In genomic region chr12:118357327-118358007, GRCh38 we compare ENCODE assay signal across 8 cellular contexts. TPM values are rescaled to one million over a fixed set of nuclear protein-coding genes. Genes with fewer than 3 reads are reported as not detected.
A peak's percentile ranks its signal among the peaks of the same experiment; 100 is the strongest.
DNase-seq lines count a peak whose midpoint lies in the region; ATAC-seq and TF ChIP-seq lines count a peak whose summit lies in the region.

No MANE protein-coding gene starts in this region.

- H3K36me3 ChIP-seq in OCI-LY1 (ENCODE audit: insufficient read depth, low read length) = peaks cover 22% of the 10 kb centered on the region

- H3F3A ChIP-seq in OCI-LY1 (ENCODE audit: insufficient read depth, low read length) = no peaks in the 10 kb centered on the region

- H3K27me3 Mint-ChIP-seq in HFFc6 (ENCODE audit: insufficient read depth) = no peaks in the 10 kb centered on the region
- H3K27me3 Mint-ChIP-seq in activated naive CD4-positive, alpha-beta T cell treated with anti-CD3 and anti-CD28 coated beads, Interleukin-2, amount 50 U/mL, for 24 hours = no peaks in the 10 kb centered on the region

- H3K4me1 Mint-ChIP-seq in HFFc6 (ENCODE audit: low read depth) = peaks cover 84% of the 10 kb centered on the region
- H3K4me1 Mint-ChIP-seq in activated naive CD4-positive, alpha-beta T cell treated with anti-CD3 and anti-CD28 coated beads, Interleukin-2, amount 50 U/mL, for 24 hours = peaks cover 65% of the 10 kb centered on the region

- no peaks in the 10 kb centered on the region for H3K9me3 ChIP-seq in OCI-LY1 (ENCODE audit: low read length)

- peak overlapping the region; percentile 81 for H3K9ac ChIP-seq in OCI-LY1 (ENCODE audit: low read length)

- peaks cover 4% of the 10 kb centered on the region; the same call in 1 of the 2 replicates for H3K9me3 Mint-ChIP-seq in HFFc6
- H3K9me3 Mint-ChIP-seq in activated naive CD4-positive, alpha-beta T cell treated with anti-CD3 and anti-CD28 coated beads, Interleukin-2, amount 50 U/mL, for 24 hours = no peaks in the 10 kb centered on the region

- peak; percentile 80 for ATAC-seq in left ventricle myocardium superior

- H4K20me1 ChIP-seq in OCI-LY1 (ENCODE audit: insufficient read depth, low read length) = no peaks in the 10 kb centered on the region

- peak; percentile 74 for TF ChIP-seq CTCF in HFFc6 (IDR thresholded peaks at IDR 0.05)
- peak; percentile 81 for TF ChIP-seq CTCF in OCI-LY1 (IDR thresholded peaks at IDR 0.05; ENCODE audit: low read length)

- intact Hi-C loops in left ventricle myocardium superior (cut with micrococcal nuclease) = no loop called here

- H3K27ac ChIP-seq in OCI-LY1 (ENCODE audit: low read depth, low read length, poor library complexity, severe bottlenecking) = peak overlapping the region; percentile 81

- no peaks in the 10 kb centered on the region for H3K9me2 ChIP-seq in OCI-LY1 (ENCODE audit: low read depth, low read length)

- peaks cover 51% of the 10 kb centered on the region for H3K79me2 ChIP-seq in OCI-LY1 (ENCODE audit: insufficient read depth, low read length)

- H3K4me2 ChIP-seq in OCI-LY1 (ENCODE audit: low read length) = peak overlapping the region; percentile 75

- DNase-seq in DMS 273 (lab: John Stamatoyannopoulos, UW; ENCODE audit: unreplicated experiment) (peak; percentile 47), DMS 273 treated with DMSO at 0.1 percent for 48 hours (lab: John Stamatoyannopoulos, UW) (no peak), HFFc6 (peak; percentile 54), left ventricle myocardium superior (no peak), retina (no peak)
- peak; percentile 37 for DNase-seq in stimulated activated CD8-positive, alpha-beta memory T cell treated with anti-CD3 and anti-CD28 coated beads, Interleukin-12 subunit alpha, Interleukin-12 subunit beta, amount 100 ng/mL, for 1 hour (ENCODE audit: low read depth)

- no peak overlapping the region for H2AFZ ChIP-seq in OCI-LY1 (ENCODE audit: low read length)

- H3K4me1 ChIP-seq in OCI-LY1 (ENCODE audit: insufficient read depth, low read length, severe bottlenecking) = peaks cover 43% of the 10 kb centered on the region

- H3K36me3 Mint-ChIP-seq in HFFc6 (ENCODE audit: low read depth) = peaks cover 36% of the 10 kb centered on the region
- H3K36me3 Mint-ChIP-seq in activated naive CD4-positive, alpha-beta T cell treated with anti-CD3 and anti-CD28 coated beads, Interleukin-2, amount 50 U/mL, for 24 hours = peaks cover 16% of the 10 kb centered on the region

- peak overlapping the region; percentile 73 for H3K4me3 Mint-ChIP-seq in HFFc6
- peak overlapping the region; percentile 92 for H3K4me3 Mint-ChIP-seq in activated naive CD4-positive, alpha-beta T cell treated with anti-CD3 and anti-CD28 coated beads, Interleukin-2, amount 50 U/mL, for 24 hours

- H3K4me3 ChIP-seq in OCI-LY1 (ENCODE audit: low read depth, low read length, poor library complexity, severe bottlenecking) = peak overlapping the region; percentile 70

- H3K27ac Mint-ChIP-seq in HFFc6 = peak overlapping the region; percentile 95
- H3K27ac Mint-ChIP-seq in activated naive CD4-positive, alpha-beta T cell treated with anti-CD3 and anti-CD28 coated beads, Interleukin-2, amount 50 U/mL, for 24 hours = peak overlapping the region; percentile 96

- no peaks in the 10 kb centered on the region for H3K27me3 ChIP-seq in OCI-LY1 (ENCODE audit: insufficient read depth, low read length)

RNA-seq across cellular contexts. Expression of gene TAOK3, which starts 15.2 kb away (rescaled TPM):
- total RNA-seq in HFFc6 (2021; fragmentation: NEBNext Ultra II Directional; extraction: Animal tissue kit (Norgen Biotek cat#: 25700)) = 10 to 100 TPM; 26.0 to 30.7 (median 28.0) TPM
- 20.2 TPM for total RNA-seq in left ventricle myocardium superior

RNA-seq across cellular contexts. Expression of gene SUDS3, which starts 18.9 kb away (rescaled TPM):
- 10 to 100 TPM; 20.5 to 23.4 (median 22.8) TPM for total RNA-seq in HFFc6 (2021; fragmentation: NEBNext Ultra II Directional; extraction: Animal tissue kit (Norgen Biotek cat#: 25700))
- 21.2 TPM for total RNA-seq in left ventricle myocardium superior

Comparison
In these comparisons a context has a peak if more than half of its experiments do, and no peak if none do; other contexts are left out.
1. DNase-seq: peak in DMS 273 (single experiment), HFFc6 (single experiment) and stimulated activated CD8-positive, alpha-beta memory T cell treated with anti-CD3 and anti-CD28 coated beads, Interleukin-12 subunit alpha, Interleukin-12 subunit beta, amount 100 ng/mL, for 1 hour (single experiment); none in DMS 273 treated with DMSO at 0.1 percent for 48 hours (single experiment), left ventricle myocardium superior (single experiment) and retina (single experiment).